ENCODE assay signal across 23 cellular contexts in genomic region chr16:83742520-83742919, GRCh38.
DNase-seq lines count a peak whose midpoint lies in the region; ATAC-seq, FAIRE-seq and TF ChIP-seq lines count a peak whose summit lies in the region.
"Had no signal": no experiment of that assay in that cellular context is flagged by ENCODE, and none has a peak within 500 bp of the region (broad histone marks: within the 10 kb centered on the region; RNA-seq: fewer than 3 reads in every experiment).

No MANE protein-coding gene starts in this region.

- POLR2A ChIA-PET in H1 (lab: Charles Lee; ENCODE audit: partially characterized antibody), result no interaction called here
- POLR2A ChIA-PET in activated CD4-positive, alpha-beta T cell treated with anti-CD3 and anti-CD28 coated beads for 36 hours (lab: Charles Lee), result no interaction called here

- H3K9ac ChIP-seq in H1 (replicated peaks in 1 of 4; ENCODE audit: extremely low read depth in 1 of 4, low read depth in 3 of 4, low read length in 3 of 4), result no peak overlapping the region

- no peaks in the 10 kb centered on the region for H3K36me3 Mint-ChIP-seq in osteocyte (ENCODE audit: unreplicated experiment)
- H3K36me3 Mint-ChIP-seq in activated CD4-positive, alpha-beta T cell treated with anti-CD3 and anti-CD28 coated beads for 36 hours (ENCODE audit: low read depth), result no peaks in the 10 kb centered on the region
- H3K36me3 Mint-ChIP-seq: CD14-positive monocyte, IgD-negative memory B cell had no signal

- no peak overlapping the region for H3K4me2 ChIP-seq in H1 (ENCODE audit: insufficient read depth in 1 of 2, low read depth in 2 of 2, low read length in 2 of 2)

- H3K4me3 ChIP-seq in H1 (ENCODE audit: extremely low read depth in 1 of 4, insufficient read depth in 2 of 4, low read depth in 3 of 4, low read length in 4 of 4), result no peak overlapping the region
- no peak overlapping the region for H3K4me3 ChIP-seq in tibial nerve
- H3K4me3 ChIP-seq: HAP-1, MG63 had no signal

- no peak overlapping the region for H2BK12ac ChIP-seq in H1 (ENCODE audit: low read depth, low read length)

- no peaks in the 10 kb centered on the region for H3K27me3 ChIP-seq in H1 (replicated peaks in 1 of 4; ENCODE audit: control insufficient read depth in 3 of 4, extremely low read depth in 1 of 4, insufficient read depth in 3 of 4, low read length in 3 of 4)
- H3K27me3 ChIP-seq in tibial nerve, result no peaks in the 10 kb centered on the region
- H3K27me3 ChIP-seq: MG63 had no signal

- no peak for ATAC-seq in activated CD4-positive, alpha-beta T cell treated with anti-CD3 and anti-CD28 coated beads for 36 hours
- ATAC-seq: PC-3 had no signal

- no peak overlapping the region for H2AFZ ChIP-seq in H1 (ENCODE audit: low read length)

- peak overlapping the region; percentile 65; the same call in 1 of the 2 replicates for H2BK15ac ChIP-seq in H1 (ENCODE audit: low read length)

- no peak overlapping the region for H2BK20ac ChIP-seq in H1 (ENCODE audit: low read length)

- CTCF ChIA-PET in H1 (lab: Charles Lee; ENCODE audit: partially characterized antibody), result interaction anchor here (0.7 kb wide), 1 partner anchor 587 kb away, joined by 3 read pairs; no protein-coding TSS in a partner anchor
- CTCF ChIA-PET in activated CD4-positive, alpha-beta T cell treated with anti-CD3 and anti-CD28 coated beads for 36 hours (lab: Charles Lee), result interaction anchor here (0.5 to 0.6 kb wide), 2 partner anchors 400 to 628 kb away, joined by 3 to 4 read pairs; no protein-coding TSS in a partner anchor

- no peak overlapping the region for H3K18ac ChIP-seq in H1 (ENCODE audit: extremely low read depth, low read length)

- DNase-seq in SK-N-DZ (ENCODE audit: low spot score) (peak; percentile 7), H1 (ENCODE audit: low read depth in 1 of 2, low spot score in 2 of 2) (no peak), osteocyte (ENCODE audit: extremely low spot score, unreplicated experiment) (peak; percentile 59), tibial nerve (ENCODE audit: low spot score in 2 of 2) (no peak), H54 (ENCODE audit: insufficient read length, low spot score) (no peak), NCI-H187 (lab: John Stamatoyannopoulos, UW) (no peak)
- no peak for DNase-seq in activated CD4-positive, alpha-beta T cell treated with anti-CD3 and anti-CD28 coated beads for 36 hours
- DNase-seq: ACHN, DMS79, Karpas-422, MG63, NCI-H1105 treated with DMSO at 0.1 percent for 48 hours, NCI-H1694, NCI-H2107, NCI-H226, NCI-H524 treated with DMSO at 0.1 percent for 48 hours, PC-3, RPMI8226, SHP77 treated with DMSO at 0.1 percent for 48 hours had no signal

- H3K4me1 Mint-ChIP-seq in osteocyte (ENCODE audit: unreplicated experiment), result peaks cover 9% of the 10 kb centered on the region
- no peaks in the 10 kb centered on the region for H3K4me1 Mint-ChIP-seq in activated CD4-positive, alpha-beta T cell treated with anti-CD3 and anti-CD28 coated beads for 36 hours

- H2AK5ac ChIP-seq in H1 (ENCODE audit: low read depth, low read length), result no peak overlapping the region

- no peak overlapping the region for H4K5ac ChIP-seq in H1 (ENCODE audit: insufficient read length, low read depth, low read length)

- H3K4ac ChIP-seq in H1 (replicated peaks; ENCODE audit: insufficient read length, low read depth, low read length), result no peak overlapping the region

- no peaks in the 10 kb centered on the region for H3K79me1 ChIP-seq in H1 (ENCODE audit: low read depth, low read length)

- H3K27me3 Mint-ChIP-seq in osteocyte (ENCODE audit: unreplicated experiment), result no peaks in the 10 kb centered on the region
- H3K27me3 Mint-ChIP-seq in activated CD4-positive, alpha-beta T cell treated with anti-CD3 and anti-CD28 coated beads for 36 hours, result peaks cover 15% of the 10 kb centered on the region

- TF ChIP-seq RAD21 in H1 (IDR thresholded peaks at IDR 0.05 in 1 of 2, conservative IDR thresholded peaks at IDR 0.05 in 1 of 2; ENCODE audit: low read depth in 2 of 2, low read length in 2 of 2), result no peak

- H3K56ac ChIP-seq in H1 (replicated peaks; ENCODE audit: insufficient read length, low read depth, low read length), result no peak overlapping the region

- TF ChIP-seq CTCF in H1 (IDR thresholded peaks at IDR 0.05; ENCODE audit: control extremely low read depth in 1 of 3, insufficient read depth in 1 of 3, low read depth in 1 of 3, low read length in 3 of 3), result no peak
- no peak for TF ChIP-seq CTCF in osteocyte (IDR thresholded peaks at IDR 0.05)
- no peak for TF ChIP-seq CTCF in tibial nerve (IDR thresholded peaks at IDR 0.05)

- no peak overlapping the region for H3K23ac ChIP-seq in H1 (ENCODE audit: insufficient read length)

- H3K36me3 ChIP-seq in H1 (ENCODE audit: control insufficient read depth in 2 of 4, insufficient read depth in 4 of 4, low read length in 3 of 4) (no peaks in the 10 kb centered on the region), tibial nerve (no peaks in the 10 kb centered on the region)
- H3K36me3 ChIP-seq: HAP-1, MG63 had no signal

- no peak overlapping the region for H4K8ac ChIP-seq in H1 (ENCODE audit: extremely low read depth, insufficient read depth, low read length)

- FAIRE-seq in H1 (lab: Jason Lieb, UNC), result no peak
- no peak for FAIRE-seq in H54 (lab: Jason Lieb, UNC)

- WGBS in H1 (ENCODE audit: extremely low coverage in 1 of 2, insufficient coverage in 1 of 2, insufficient read length in 1 of 2, insufficient replicate concordance in 2 of 2, low coverage in 1 of 2, low lambda C conversion rate in 2 of 2, missing lambda C conversion rate in 1 of 2), 2 experiments, result 97% methylated on average over 12 of the region's 12 CpGs; no CpG with 5 or more reads in 1 of the 2 experiments
- 57 to 75% methylated on average over 12 of the region's 12 CpGs for WGBS in tibial nerve, 2 donors

- H3K4me1 ChIP-seq in H1 (replicated peaks in 1 of 4; ENCODE audit: control insufficient read depth in 3 of 4, insufficient read depth in 4 of 4, low read length in 3 of 4), result no peaks in the 10 kb centered on the region
- H3K4me1 ChIP-seq in tibial nerve, result peaks cover 0 to 15% (median 0%) of the 10 kb centered on the region in 4 donors
- H3K4me1 ChIP-seq: HAP-1 had no signal

- no peak for TF ChIP-seq POLR2A in H1 (IDR thresholded peaks at IDR 0.05; ENCODE audit: control extremely low read depth in 1 of 2, low read depth in 2 of 2, low read length in 2 of 2)
- no peak for TF ChIP-seq POLR2A in tibial nerve (IDR thresholded peaks at IDR 0.05)
- TF ChIP-seq POLR2A in H54 (IDR thresholded peaks at IDR 0.05; ENCODE audit: low read depth, low read length), result no peak

- H3K23me2 ChIP-seq in H1 (ENCODE audit: low read depth, low read length), result no peaks in the 10 kb centered on the region

- no peak overlapping the region for H3K4me3 Mint-ChIP-seq in osteocyte (ENCODE audit: unreplicated experiment)
- no peak overlapping the region for H3K4me3 Mint-ChIP-seq in activated CD4-positive, alpha-beta T cell treated with anti-CD3 and anti-CD28 coated beads for 36 hours
- H3K4me3 Mint-ChIP-seq: CD14-positive monocyte had no signal

- no peaks in the 10 kb centered on the region for H3K9me3 ChIP-seq in H1 (ENCODE audit: insufficient read depth in 2 of 2, low read depth in 1 of 2, low read length in 1 of 2)
- H3K9me3 ChIP-seq in tibial nerve, result no peaks in the 10 kb centered on the region
- H3K9me3 ChIP-seq: HAP-1, MG63 had no signal

- H3K27ac ChIP-seq in H1 (ENCODE audit: low read depth, low read length), result no peak overlapping the region
- H3K27ac ChIP-seq in tibial nerve, result peak overlapping the region in 3 of 4 donors; percentile 31 to 65 (median 40)
- H3K27ac ChIP-seq: HL-60 had no signal

- H3K14ac ChIP-seq in H1 (ENCODE audit: insufficient read length), result no peak overlapping the region

- H3K79me2 ChIP-seq in H1 (ENCODE audit: control insufficient read depth in 1 of 2, insufficient read depth in 2 of 2, low read length in 2 of 2), result no peaks in the 10 kb centered on the region

- H2BK120ac ChIP-seq in H1 (replicated peaks; ENCODE audit: low read depth, low read length), result no peak overlapping the region

- TF ChIP-seq EP300 in H1 (IDR thresholded peaks at IDR 0.05; ENCODE audit: borderline replicate concordance in 1 of 2, low read depth in 2 of 2, low read length in 2 of 2) (no peak), tibial nerve (IDR thresholded peaks at IDR 0.05) (no peak)

- H3K9me3 Mint-ChIP-seq in osteocyte (ENCODE audit: unreplicated experiment), result peaks cover 4% of the 10 kb centered on the region
- no peaks in the 10 kb centered on the region for H3K9me3 Mint-ChIP-seq in activated CD4-positive, alpha-beta T cell treated with anti-CD3 and anti-CD28 coated beads for 36 hours (ENCODE audit: low read depth)
- H3K9me3 Mint-ChIP-seq: IgD-negative memory B cell had no signal

- intact Hi-C loops in activated CD4-positive, alpha-beta T cell treated with anti-CD3 and anti-CD28 coated beads for 36 hours (cut with DNase I, micrococcal nuclease), result no loop called here

- no peak overlapping the region for H4K91ac ChIP-seq in H1 (replicated peaks; ENCODE audit: insufficient read length, low read length)

- H3K27ac Mint-ChIP-seq in osteocyte (ENCODE audit: unreplicated experiment), result no peak overlapping the region
- H3K27ac Mint-ChIP-seq in activated CD4-positive, alpha-beta T cell treated with anti-CD3 and anti-CD28 coated beads for 36 hours, result no peak overlapping the region
- H3K27ac Mint-ChIP-seq: IgD-negative memory B cell had no signal

- no peaks in the 10 kb centered on the region for H4K20me1 ChIP-seq in H1 (replicated peaks in 1 of 2; ENCODE audit: control insufficient read depth in 1 of 2, insufficient read depth in 2 of 2, low read length in 2 of 2)

- H2BK5ac ChIP-seq in H1 (ENCODE audit: low read depth, low read length), result no peak overlapping the region

TF ChIP-seq in H1, 55 proteins besides CTCF, POLR2A, EP300 and RAD21:
- TF ChIP-seq CTBP2 (IDR thresholded peaks at IDR 0.05; ENCODE audit: borderline replicate concordance, insufficient read depth, insufficient read length, low read length) (no peak), SRF (IDR thresholded peaks at IDR 0.05; ENCODE audit: low read depth, low read length) (no peak)

Comparison
In these comparisons a context has a peak if more than half of its experiments do, and no peak if none do; other contexts are left out.
1. DNase-seq: peak in SK-N-DZ (single experiment) and osteocyte (single experiment); none in H1 (0 of 2), tibial nerve (0 of 2), H54 (single experiment), NCI-H187 (0 of 2) and activated CD4-positive, alpha-beta T cell treated with anti-CD3 and anti-CD28 coated beads for 36 hours (single experiment).